Comparison of ENCODE assay signal across 24 cellular contexts in genomic region chr13:43487885-43488284, GRCh38.
"Had no signal": no experiment of that assay in that cellular context is flagged by ENCODE, and none has a peak within 500 bp of the region (broad histone marks: within the 10 kb centered on the region; RNA-seq: fewer than 3 reads in every experiment).

No MANE protein-coding gene starts in this region.

- H3K27me3 ChIP-seq: neutrophil, pancreas, right lobe of liver, stomach, thyroid gland, tibial nerve, upper lobe of right lung, uterus had no signal

- H3K9me3 ChIP-seq: neutrophil, pancreas, prostate gland, right lobe of liver, stomach, thoracic aorta, thyroid gland, tibial nerve, upper lobe of right lung, uterus had no signal

- H3K36me3 ChIP-seq: neutrophil, pancreas, prostate gland, right lobe of liver, stomach, thoracic aorta, thyroid gland, tibial nerve, upper lobe of right lung, uterus had no signal

- H3K4me1 ChIP-seq: pancreas, prostate gland, right lobe of liver, stomach, thyroid gland, tibial nerve, upper lobe of right lung, uterus had no signal

- H3K4me3 ChIP-seq: pancreas, prostate gland, right lobe of liver, stomach, thoracic aorta, thyroid gland, tibial nerve, upper lobe of right lung, uterus had no signal

- H3K27ac ChIP-seq: neutrophil, pancreas, prostate gland, right lobe of liver, thoracic aorta, thyroid gland, tibial nerve, upper lobe of right lung, uterus had no signal

- ATAC-seq: naive thymus-derived CD8-positive, alpha-beta T cell; natural killer cell treated with Interleukin-12 subunit alpha and Interleukin-12 subunit beta and Interleukin-15 and Interleukin-18, amount 100 ng/mL, for 72 hours; pancreas; right cardiac atrium; right lobe of liver; stimulated activated effector memory CD8-positive, alpha-beta T cell treated with anti-CD3 and anti-CD28 coated beads, Interleukin-12 subunit alpha, Interleukin-12 subunit beta, amount 100 ng/mL, for 72 hours; stimulated activated naive B cell treated with anti-CD40 and anti-IgM and Interleukin-4, amounts not matched to agents 10 μg/mL and 1 μg/mL and 100 μg/mL, for 72 hours; upper lobe of right lung had no signal

- DNase-seq: naive B cell; naive thymus-derived CD8-positive, alpha-beta T cell; nephron progenitor cell; nucleus accumbens; pancreas; right cardiac atrium; right lobe of liver; small intestine; stimulated activated CD4-positive, alpha-beta T cell treated with anti-CD3 and anti-CD28 coated beads, Interleukin-15, amount 100 ng/mL, for 24 hours; stimulated activated CD4-positive, alpha-beta T cell treated with anti-CD3 and anti-CD28 coated beads, Interleukin-2, amount 100 ng/mL, for 24 hours; stimulated activated CD4-positive, alpha-beta T cell treated with anti-CD3 and anti-CD28 coated beads, Interleukin-2, amount 100 ng/mL, for 48 hours; stimulated activated CD4-positive, alpha-beta T cell treated with anti-CD3 and anti-CD28 coated beads, Interleukin-4, amount 100 ng/mL, for 24 hours; stimulated activated naive B cell treated with anti-CD40 and anti-IgM and Interleukin-4, amounts not matched to agents 10 μg/mL and 1 μg/mL and 100 μg/mL, for 72 hours; stimulated activated naive CD4-positive, alpha-beta T cell treated with Interleukin-2 at 50 U/mL for 16 hours; stomach; thyroid gland; upper lobe of right lung; uterus had no signal
